15 cellular contexts compared by ENCODE assay signal in the genomic region with DNA sequence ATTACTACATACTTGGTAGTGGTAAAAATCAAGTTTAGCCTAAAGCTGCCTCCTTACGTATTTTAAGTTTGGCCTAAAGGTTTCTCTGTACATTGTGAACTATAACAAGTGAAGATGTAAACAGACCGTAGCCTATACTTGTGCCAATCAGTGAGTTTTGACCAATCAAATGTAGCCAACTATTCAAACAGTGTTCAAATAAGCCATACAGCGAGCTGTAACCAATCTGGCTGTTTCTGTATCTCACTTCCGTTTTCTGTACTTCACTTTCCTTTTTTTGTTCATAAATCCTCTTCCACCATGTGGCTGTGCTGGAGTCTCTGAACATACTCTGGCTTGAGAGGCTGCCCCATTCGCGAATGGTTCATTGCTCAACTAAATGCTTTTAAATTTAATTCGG.
"Had no signal": no experiment of that assay in that cellular context is flagged by ENCODE, and none has a peak within 500 bp of the region (broad histone marks: within the 10 kb centered on the region; RNA-seq: fewer than 3 reads in every experiment).

No MANE protein-coding gene starts in this region.

- H3K4me1 Mint-ChIP-seq: activated naive CD8-positive, alpha-beta T cell treated with anti-CD3 and anti-CD28 coated beads, Interleukin-2, amount 50 U/mL, for 24 hours had no signal

- H3K27ac Mint-ChIP-seq: activated naive CD4-positive, alpha-beta T cell treated with anti-CD3 and anti-CD28 coated beads for 36 hours; activated naive CD8-positive, alpha-beta T cell treated with anti-CD3 and anti-CD28 coated beads, Interleukin-2, amount 50 U/mL, for 24 hours; activated T-helper 2 cell treated with anti-CD3 and anti-CD28 coated beads, Interferon-gamma antibody, Interleukin-2, Interleukin-4, amounts not matched to agents 10 μg/mL and 5 μg/mL and 100 μg/mL, durations not matched to agents 14 hours and 24 hours and 36 hours had no signal

- H3K9me3 ChIP-seq: ascending aorta, pancreas, stomach, thoracic aorta had no signal

- H3K27ac ChIP-seq: ascending aorta, pancreas, stomach, thoracic aorta had no signal

- DNase-seq: activated CD4-positive, alpha-beta T cell treated with anti-CD3 and anti-CD28 coated beads for 1 hour; activated CD4-positive, alpha-beta T cell treated with anti-CD3 and anti-CD28 coated beads, Interleukin-2, amount 50 U/mL, for 4 hours; activated naive CD4-positive, alpha-beta T cell treated with anti-CD3 and anti-CD28 coated beads for 36 hours; activated naive CD8-positive, alpha-beta T cell treated with anti-CD3 and anti-CD28 coated beads, Interleukin-2, amount 50 U/mL, for 24 hours; left colon; midbrain; pancreas; stimulated activated CD4-positive, alpha-beta T cell treated with anti-CD3 and anti-CD28 coated beads, Interleukin-12 subunit alpha, Interleukin-12 subunit beta, amount 100 ng/mL, for 4 hours; stimulated activated CD4-positive, alpha-beta T cell treated with anti-CD3 and anti-CD28 coated beads, Interleukin-2, amount 100 ng/mL, for 24 hours; stomach had no signal

- H3K36me3 ChIP-seq: ascending aorta, pancreas, stomach, thoracic aorta had no signal

- H3K27me3 Mint-ChIP-seq: activated naive CD8-positive, alpha-beta T cell treated with anti-CD3 and anti-CD28 coated beads, Interleukin-2, amount 50 U/mL, for 24 hours had no signal

- H3K27me3 ChIP-seq: ascending aorta, pancreas, stomach had no signal

- H3K4me3 ChIP-seq: ascending aorta, lung, pancreas, stomach, thoracic aorta had no signal

- H3K4me1 ChIP-seq: ascending aorta, pancreas, stomach had no signal

- H3K4me3 Mint-ChIP-seq: activated naive CD4-positive, alpha-beta T cell treated with anti-CD3 and anti-CD28 coated beads for 36 hours; activated naive CD8-positive, alpha-beta T cell treated with anti-CD3 and anti-CD28 coated beads, Interleukin-2, amount 50 U/mL, for 24 hours; neural crest cell had no signal
